25 cellular contexts compared by ENCODE assay signal in the genomic region with DNA sequence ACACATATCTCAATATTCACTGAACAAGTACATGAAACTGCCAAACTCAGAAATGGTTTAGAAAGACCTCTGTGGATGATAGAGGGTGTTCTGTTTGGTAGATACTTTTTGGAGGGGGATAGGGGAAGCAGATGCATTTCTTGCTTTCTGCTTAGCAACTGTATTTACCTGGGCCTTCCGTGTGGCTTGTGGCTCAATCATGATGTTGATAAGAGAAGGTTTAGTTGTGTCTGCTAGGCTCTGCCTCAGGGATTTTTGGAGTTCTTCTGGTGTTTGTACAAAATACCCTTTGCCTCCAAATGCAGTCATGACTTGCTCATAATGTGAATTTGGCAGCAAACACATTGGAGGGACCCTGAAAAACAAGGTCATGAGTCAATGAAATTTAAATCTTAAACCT. TPM values are rescaled to one million over a fixed set of nuclear protein-coding genes. Genes with fewer than 3 reads are reported as not detected.
DNase-seq lines count a peak whose midpoint lies in the region; ATAC-seq and TF ChIP-seq lines count a peak whose summit lies in the region.
"Had no signal": no experiment of that assay in that cellular context is flagged by ENCODE, and none has a peak within 500 bp of the region (broad histone marks: within the 10 kb centered on the region; RNA-seq: fewer than 3 reads in every experiment).

No MANE protein-coding gene starts in this region.

- peaks cover 81% of the 10 kb centered on the region for H3K36me3 Mint-ChIP-seq in CD4-positive, alpha-beta T cell (ENCODE audit: low read depth)
- H3K36me3 Mint-ChIP-seq: IgD-negative memory B cell had no signal

- H3K4me1 ChIP-seq in IMR-90 (ENCODE audit: control insufficient read depth, insufficient read depth, low read length) (no peaks in the 10 kb centered on the region), osteoblast (ENCODE audit: insufficient read depth, low read length) (no peaks in the 10 kb centered on the region)

- no peak for DNase-seq in CD4-positive, alpha-beta T cell
- DNase-seq in IMR-90 (peak; percentile 6), fibroblast of peridontal ligament (ENCODE audit: extremely low read depth) (peak; percentile 28), osteoblast (ENCODE audit: insufficient read length, low spot score, missing footprints) (no peak)
- no peak for DNase-seq in activated naive CD4-positive, alpha-beta T cell treated with anti-CD3 and anti-CD28 coated beads, Interleukin-2, amount 50 U/mL, for 16 hours
- DNase-seq: DMS79, H7, HFFc6, Kasumi-1, MG63, NCI-H1048, NCI-H1436, NCI-H1930, NCI-H345, NCI-H524 treated with DMSO at 0.1 percent for 48 hours, PC-3, RPMI8226, SHP77 treated with DMSO at 0.1 percent for 48 hours had no signal

- no peak overlapping the region for H3K4me3 Mint-ChIP-seq in CD4-positive, alpha-beta T cell
- H3K4me3 Mint-ChIP-seq: HFFc6, IgD-negative memory B cell had no signal

- H3K27me3 ChIP-seq in CD4-positive, alpha-beta T cell (ENCODE audit: control insufficient read depth, insufficient read depth, low read length) = no peaks in the 10 kb centered on the region
- no peaks in the 10 kb centered on the region for H3K27me3 ChIP-seq in IMR-90 (ENCODE audit: control insufficient read depth, insufficient read depth, low read length)
- H3K27me3 ChIP-seq in osteoblast (ENCODE audit: insufficient read depth, low read length) = no peaks in the 10 kb centered on the region
- H3K27me3 ChIP-seq: BLaER1, MG63 had no signal

- intact Hi-C loops in CD4-positive, alpha-beta T cell (cut with DNase I, micrococcal nuclease) = no loop called here
- intact Hi-C loops in IMR-90 (cut with micrococcal nuclease) = no loop called here

- no peak for ATAC-seq in CD4-positive, alpha-beta T cell (ENCODE audit: poor library complexity)
- ATAC-seq in IMR-90 (ENCODE audit: low read depth) (no peak), GM19035 (IDR thresholded peaks at IDR 0.05; ENCODE audit: unreplicated experiment) (no peak), GM21381 (IDR thresholded peaks at IDR 0.05; ENCODE audit: unreplicated experiment) (no peak), HG03432 (IDR thresholded peaks at IDR 0.05; ENCODE audit: unreplicated experiment) (no peak)
- ATAC-seq: PC-3 had no signal

- no peak for TF ChIP-seq POLR2A in IMR-90 (IDR thresholded peaks at IDR 0.05; ENCODE audit: low read depth, low read length)

- no peak overlapping the region for H2BK5ac ChIP-seq in IMR-90 (ENCODE audit: low read depth, low read length, poor library complexity, severe bottlenecking)

- no peak overlapping the region for H3K23ac ChIP-seq in IMR-90 (ENCODE audit: low read depth, low read length)

- H3K79me1 ChIP-seq in IMR-90 (ENCODE audit: low read depth in 1 of 2, low read length in 2 of 2) = no peaks in the 10 kb centered on the region

- H4K5ac ChIP-seq in IMR-90 (ENCODE audit: low read depth, low read length) = no peak overlapping the region

- no peak overlapping the region for H3K27ac ChIP-seq in CD4-positive, alpha-beta T cell (ENCODE audit: low read depth, low read length)
- H3K27ac ChIP-seq in IMR-90 (ENCODE audit: insufficient read depth, low read length) = no peak overlapping the region
- peak overlapping the region; percentile 26 for H3K27ac ChIP-seq in osteoblast (ENCODE audit: low read depth, low read length)
- H3K27ac ChIP-seq: BLaER1, HL-60 had no signal

- H3K36me3 ChIP-seq in IMR-90 (ENCODE audit: control insufficient read depth, insufficient read depth, low read length) = peaks cover 27% of the 10 kb centered on the region
- peaks cover 49% of the 10 kb centered on the region for H3K36me3 ChIP-seq in osteoblast (ENCODE audit: insufficient read depth, low read length)

- no peak overlapping the region for H2AK9ac ChIP-seq in IMR-90 (replicated peaks; ENCODE audit: low read depth, low read length, poor library complexity)

- no peaks in the 10 kb centered on the region for H3K79me2 ChIP-seq in osteoblast (ENCODE audit: insufficient read depth, low read length)

- H3K4me2 ChIP-seq in IMR-90 (ENCODE audit: low read depth, low read length) (no peak overlapping the region), osteoblast (ENCODE audit: insufficient read depth, low read length) (no peak overlapping the region)
- H3K4me2 ChIP-seq: BLaER1 had no signal

- no peak overlapping the region for H2BK15ac ChIP-seq in IMR-90 (ENCODE audit: low read depth, low read length)

- TF ChIP-seq CTCF in CD4-positive, alpha-beta T cell (IDR thresholded peaks at IDR 0.05) = no peak
- TF ChIP-seq CTCF in IMR-90 (conservative IDR thresholded peaks at IDR 0.05; ENCODE audit: low read depth, low read length) (no peak), osteoblast (IDR thresholded peaks at IDR 0.05; ENCODE audit: extremely low read depth, low read depth, low read length) (no peak)

- H4K91ac ChIP-seq in IMR-90 (ENCODE audit: insufficient read depth, low read depth, low read length) = no peak overlapping the region

- H2AK5ac ChIP-seq in IMR-90 (ENCODE audit: low read depth, low read length) = no peak overlapping the region

- no peaks in the 10 kb centered on the region for H3K9me3 Mint-ChIP-seq in CD4-positive, alpha-beta T cell
- H3K9me3 Mint-ChIP-seq: HFFc6, IgD-negative memory B cell had no signal

- H4K20me1 ChIP-seq in IMR-90 (ENCODE audit: insufficient read depth, low read length) (no peaks in the 10 kb centered on the region), osteoblast (ENCODE audit: insufficient read depth, low read length) (no peaks in the 10 kb centered on the region)

- no CpG with 5 or more reads among the region's 1 CpG for WGBS in IMR-90 (ENCODE audit: extremely low coverage in 2 of 2, insufficient read length in 1 of 2), 2 experiments

- no peak overlapping the region for H2BK20ac ChIP-seq in IMR-90 (ENCODE audit: low read depth, low read length)

- no peak overlapping the region for H4K8ac ChIP-seq in IMR-90 (ENCODE audit: low read depth in 2 of 2, low read length in 2 of 2)

- no peak overlapping the region for H3K18ac ChIP-seq in IMR-90 (ENCODE audit: low read depth, low read length)

- no peaks in the 10 kb centered on the region for H3K4me1 Mint-ChIP-seq in CD4-positive, alpha-beta T cell (ENCODE audit: low read depth)
- H3K4me1 Mint-ChIP-seq: IgD-negative memory B cell had no signal

- H3K9ac ChIP-seq in IMR-90 (ENCODE audit: low read depth, low read length) = no peak overlapping the region
- H3K9ac ChIP-seq: BLaER1 had no signal

- H2BK120ac ChIP-seq in IMR-90 (ENCODE audit: low read depth, low read length) = no peak overlapping the region

- no peaks in the 10 kb centered on the region for H3K9me3 ChIP-seq in CD4-positive, alpha-beta T cell (ENCODE audit: control insufficient read depth, low read length)
- no peaks in the 10 kb centered on the region for H3K9me3 ChIP-seq in IMR-90 (ENCODE audit: control insufficient read depth, insufficient read depth, low read length)
- H3K9me3 ChIP-seq in osteoblast (ENCODE audit: low read depth, low read length) = no peaks in the 10 kb centered on the region
- H3K9me3 ChIP-seq: BLaER1, MG63 had no signal

- no peak overlapping the region for H3K4ac ChIP-seq in IMR-90 (ENCODE audit: low read depth, low read length)

- no TSS peak for BruUV-seq in IMR-90 (replicated peaks; lab: Mats Ljungman, UMichigan)

- CTCF ChIA-PET in CD4-positive, alpha-beta T cell (lab: Charles Lee) = no interaction called here
- CTCF ChIA-PET in IMR-90 (lab: Yijun Ruan, JAX) = no interaction called here

- dilution Hi-C loops in IMR-90 (cut with HindIII; ENCODE audit: low sequenced_read_pairs, unreplicated experiment) = no loop called here

- TF ChIP-seq RAD21 in IMR-90 (IDR thresholded peaks at IDR 0.05; ENCODE audit: low read length) = no peak

- H3K27ac Mint-ChIP-seq in CD4-positive, alpha-beta T cell = peak overlapping the region; percentile 15
- H3K27ac Mint-ChIP-seq: HFFc6 had no signal

- no peaks in the 10 kb centered on the region for H3K9me1 ChIP-seq in IMR-90 (ENCODE audit: insufficient read depth, low read length)

- H2AFZ ChIP-seq in IMR-90 (replicated peaks; ENCODE audit: low read length, poor library complexity) (no peak overlapping the region), osteoblast (ENCODE audit: low read length) (no peak overlapping the region)

- no peak overlapping the region for H3K56ac ChIP-seq in IMR-90 (ENCODE audit: extremely low read depth, insufficient read depth, low read length)

- in situ Hi-C loops in IMR-90 (cut with MboI; ENCODE audit: low sequenced_read_pairs) = no loop called here

- POLR2A ChIA-PET in CD4-positive, alpha-beta T cell (lab: Charles Lee) = no interaction called here
- POLR2A ChIA-PET in IMR-90 (lab: Charles Lee; ENCODE audit: unreplicated experiment) = no interaction called here

- no peak overlapping the region for H3K4me3 ChIP-seq in IMR-90 (ENCODE audit: insufficient read depth, low read depth, low read length)
- H3K4me3 ChIP-seq in osteoblast (ENCODE audit: insufficient read depth, low read length) = no peak overlapping the region
- H3K4me3 ChIP-seq: BLaER1, MG63 had no signal

- no peaks in the 10 kb centered on the region for H3K27me3 Mint-ChIP-seq in CD4-positive, alpha-beta T cell
- H3K27me3 Mint-ChIP-seq: IgD-negative memory B cell had no signal

- H3K14ac ChIP-seq in IMR-90 (replicated peaks; ENCODE audit: low read depth, low read length) = no peak overlapping the region

TF ChIP-seq in IMR-90, 13 proteins besides CTCF, POLR2A, EP300 and RAD21 (continues in another document):
- TF ChIP-seq MAFK (IDR thresholded peaks at IDR 0.05; ENCODE audit: low read depth, low read length) = no peak
- TF ChIP-seq RCOR1 (IDR thresholded peaks at IDR 0.05; ENCODE audit: insufficient replicate concordance, low read length) = no peak
- TF ChIP-seq BHLHE40 (IDR thresholded peaks at IDR 0.05; ENCODE audit: low read depth, low read length) = no peak
- no peak for TF ChIP-seq MXI1 (IDR thresholded peaks at IDR 0.05; ENCODE audit: borderline replicate concordance, low read depth, low read length)

RNA-seq across cellular contexts. Expression of gene HACL1, which starts 38.2 kb away (rescaled TPM):
- 10 to 100 TPM; 26.6 to 33.2 TPM for total RNA-seq in CD4-positive, alpha-beta T cell
- total RNA-seq in IMR-90 (2012; rRNA removed) (28.1 and 31.4 TPM in 2 replicates), osteoblast (31.5 and 34.7 TPM in 2 replicates)
- 9.9 and 11.1 TPM in 2 replicates for polyA plus RNA-seq in IMR-90 (2012; rRNA removed)
- 5.4 and 7.0 TPM in 2 replicates for polyA plus RNA-seq in IMR-90 (2012; cell fraction: cytosol; rRNA removed)
- 7.2 and 16.3 TPM in 2 replicates for polyA plus RNA-seq in IMR-90 (2012; cell fraction: nucleus; rRNA removed; ENCODE audit: low replicate concordance)

RNA-seq across cellular contexts. Expression of gene BTD, which starts 38.4 kb away (rescaled TPM):
- 10 to 100 TPM; 11.2 to 12.5 TPM for total RNA-seq in CD4-positive, alpha-beta T cell
- total RNA-seq in IMR-90 (2012; rRNA removed) = 14.2 and 21.1 TPM in 2 replicates
- 12.0 and 14.8 TPM in 2 replicates for polyA plus RNA-seq in IMR-90 (2012; rRNA removed)
- 9.0 and 13.6 TPM in 2 replicates for polyA plus RNA-seq in IMR-90 (2012; cell fraction: cytosol; rRNA removed)
- 7.5 and 11.5 TPM in 2 replicates for polyA plus RNA-seq in IMR-90 (2012; cell fraction: nucleus; rRNA removed; ENCODE audit: low replicate concordance)
- 31.1 and 34.5 TPM in 2 replicates for total RNA-seq in osteoblast

RNA-seq across cellular contexts. Expression of gene COLQ, which starts 41.7 kb away (rescaled TPM):
- 1 to 10 TPM; 3.5 to 3.7 TPM for total RNA-seq in CD4-positive, alpha-beta T cell
- total RNA-seq in IMR-90 (2012; rRNA removed) = under 0.01 and 0.18 TPM in 2 replicates
- 0.65 and 1.0 TPM in 2 replicates for polyA plus RNA-seq in IMR-90 (2012; rRNA removed)
- 0.21 and 0.30 TPM in 2 replicates for polyA plus RNA-seq in IMR-90 (2012; cell fraction: cytosol; rRNA removed)
- polyA plus RNA-seq in IMR-90 (2012; cell fraction: nucleus; rRNA removed; ENCODE audit: low replicate concordance) = 5.7 and 6.6 TPM in 2 replicates
- total RNA-seq in osteoblast = 1.4 and 1.5 TPM in 2 replicates
- total RNA-seq: HT1080 had no signal
- polyA plus RNA-seq: IgD-negative memory B cell had no signal

Comparison
In these comparisons a context has a peak if more than half of its experiments do, and no peak if none do; other contexts are left out.
1. DNase-seq: peak in IMR-90 (single experiment) and fibroblast of peridontal ligament (single experiment); none in CD4-positive, alpha-beta T cell (0 of 10), osteoblast (single experiment) and activated naive CD4-positive, alpha-beta T cell treated with anti-CD3 and anti-CD28 coated beads, Interleukin-2, amount 50 U/mL, for 16 hours (single experiment).